In the genomic region with DNA sequence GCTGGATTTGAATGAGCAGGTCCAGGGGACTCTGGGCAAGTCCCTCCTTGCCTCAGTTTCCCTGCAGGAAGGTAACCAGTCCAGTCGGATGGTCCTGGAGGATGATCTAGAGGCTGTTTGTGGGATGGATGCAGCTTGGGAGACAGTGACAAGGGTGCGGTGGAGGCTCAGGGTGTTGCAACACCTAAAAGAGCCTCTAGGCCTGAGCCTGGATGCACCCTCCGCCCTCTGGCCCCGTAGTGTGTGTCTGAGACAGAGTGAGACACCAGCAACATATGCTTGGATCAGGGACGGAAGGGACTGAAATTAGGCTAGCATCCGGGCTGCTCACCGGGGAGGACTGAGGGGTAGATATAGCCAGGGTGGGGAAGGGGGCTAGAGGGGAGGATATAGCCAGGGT, we compare ENCODE assay signal across 8 cellular contexts. TPM values are rescaled to one million over a fixed set of nuclear protein-coding genes. Genes with fewer than 3 reads are reported as not detected.
A peak's percentile ranks its signal among the peaks of the same experiment; 100 is the strongest.
DNase-seq lines count a peak whose midpoint lies in the region; ATAC-seq, FAIRE-seq and TF ChIP-seq lines count a peak whose summit lies in the region.

No MANE protein-coding gene starts in this region.

- H3K4me1 ChIP-seq in A549 (peaks cover 24% of the 10 kb centered on the region), right cardiac atrium (ENCODE audit: control insufficient read depth, insufficient read depth, low read length) (no peaks in the 10 kb centered on the region)

- peak; percentile 41 to 54 for DNase-seq in A549 (ENCODE audit: low read depth in 1 of 2, low spot score in 1 of 2)
- peak; percentile 38 for DNase-seq in HT-29 (ENCODE audit: low spot score)
- peak; percentile 39 to 41 for DNase-seq in activated T-cell treated with anti-CD3 and anti-CD28 coated beads, Interleukin-2, amount 50 U/mL, for 48 hours
- peak in 2 of 3 donors; percentile 62 to 75 for DNase-seq in right cardiac atrium
- peak; percentile 34 for DNase-seq in stimulated activated CD8-positive, alpha-beta memory T cell treated with anti-CD3 and anti-CD28 coated beads, Interleukin-4, amount 100 ng/mL, for 48 hours
- no peak for DNase-seq in RCC 7860 (ENCODE audit: low spot score)
- DNase-seq in ecto neural progenitor cell (ENCODE audit: low spot score): no peak

- H3K27ac ChIP-seq in A549 (peak overlapping the region; percentile 92 to 97; a peak in 4 of 6 replicates), right cardiac atrium (ENCODE audit: low read length) (no peak overlapping the region)

- ATAC-seq in A549 (peak; percentile 11 to 18; a peak in 3 of 6 replicates), right cardiac atrium (peak in 1 of 2 donors; percentile 2), GM21717 (IDR thresholded peaks at IDR 0.05; ENCODE audit: unreplicated experiment) (no peak)

- H3K9me3 ChIP-seq in A549: no peaks in the 10 kb centered on the region
- H3K9me3 ChIP-seq in right cardiac atrium (ENCODE audit: control insufficient read depth, low read length): no peaks in the 10 kb centered on the region

- POLR2A ChIA-PET in A549 (lab: Yijun Ruan, JAX): interaction anchor here (1.6 to 2.4 kb wide), 2 partner anchors 15 to 28 kb away, joined by 5 to 7 read pairs; partner anchors contain the start of gene DOLPP1

- no peak for TF ChIP-seq RAD21 in A549 (conservative IDR thresholded peaks at IDR 0.05 in 1 of 2, IDR thresholded peaks at IDR 0.05 in 1 of 2)

- TF ChIP-seq EP300 in A549 (IDR thresholded peaks at IDR 0.05): no peak

- no peak for TF ChIP-seq POLR2A in A549 (IDR thresholded peaks at IDR 0.05; ENCODE audit: low read length)

- intact Hi-C loops in right cardiac atrium (cut with DNase I): no loop called here

- WGBS in A549 (ENCODE audit: missing lambda C conversion rate): 76% methylated on average over 7 of the region's 7 CpGs
- WGBS in right cardiac atrium: 58% methylated on average over 7 of the region's 7 CpGs

- H3K4me3 ChIP-seq in A549 (peak overlapping the region; percentile 61), right cardiac atrium (ENCODE audit: low read length) (peak overlapping the region; percentile 87)

- TF ChIP-seq CTCF in A549 (IDR thresholded peaks at IDR 0.05): no peak

- no peak for FAIRE-seq in A549 (lab: Jason Lieb, UNC)
- FAIRE-seq in RCC 7860 (lab: Jason Lieb, UNC): no peak

- no peaks in the 10 kb centered on the region for H3K27me3 ChIP-seq in right cardiac atrium (ENCODE audit: control insufficient read depth, insufficient read depth)

- peak overlapping the region; percentile 96 for H3K4me2 ChIP-seq in A549

- CTCF ChIA-PET in A549 (lab: Yijun Ruan, JAX): interaction anchor here (0.7 to 1.2 kb wide), 4 partner anchors 9 to 81 kb away, joined by 3 to 5 read pairs (median 3); partner anchors contain the start of gene SH3GLB2

TF ChIP-seq in A549, 52 proteins besides CTCF, POLR2A, EP300 and RAD21:
- TF ChIP-seq MAX (IDR thresholded peaks at IDR 0.05): no peak
- peak in 1 of 2 experiments; percentile 70; a peak in 2 of 4 replicates for TF ChIP-seq CEBPB (IDR thresholded peaks at IDR 0.05)

RNA-seq across cellular contexts. Expression of gene CRAT, which starts 1.1 kb away (rescaled TPM):
- polyA plus RNA-seq in A549 (2011; rRNA removed) (20.5 and 20.8 TPM in 2 replicates), A549 (2017; fragmentation: RNase III; extraction: RNeasy Plus Mini Kit Qiagen cat#74134 plus additional on column Dnase treatment) (22.7 to 26.2 TPM (median 26.0 TPM) in 3 replicates), right cardiac atrium (63.3 TPM)
- polyA plus RNA-seq in A549 (2012; cell fraction: cytosol; rRNA removed): 25.2 and 33.6 TPM in 2 replicates
- polyA plus RNA-seq in A549 (2012; cell fraction: nucleus; rRNA removed): 37.5 and 53.0 TPM in 2 replicates
- 26.6 and 34.0 TPM in 2 replicates for polyA minus RNA-seq in A549 (2011; rRNA and poly(A)+ RNA removed)
- total RNA-seq in HT-29 (2014; rRNA removed; shearing (Covaris generic)): 37.4 and 43.7 TPM in 2 replicates
- 10 to 100 TPM; 47.0 to 69.9 (median 56.8) TPM for total RNA-seq in right cardiac atrium

RNA-seq across cellular contexts. Expression of gene PTPA, which starts 1.7 kb away (rescaled TPM):
- polyA plus RNA-seq in A549 (2011; rRNA removed) (140 and 149 TPM in 2 replicates), A549 (2017; fragmentation: RNase III; extraction: RNeasy Plus Mini Kit Qiagen cat#74134 plus additional on column Dnase treatment) (140 to 167 TPM (median 161 TPM) in 3 replicates), right cardiac atrium (147 TPM)
- 95.3 and 125 TPM in 2 replicates for polyA plus RNA-seq in A549 (2012; cell fraction: cytosol; rRNA removed)
- 109 and 124 TPM in 2 replicates for polyA plus RNA-seq in A549 (2012; cell fraction: nucleus; rRNA removed)
- 150 and 168 TPM in 2 replicates for polyA minus RNA-seq in A549 (2011; rRNA and poly(A)+ RNA removed)
- 206 and 210 TPM in 2 replicates for total RNA-seq in HT-29 (2014; rRNA removed; shearing (Covaris generic))
- total RNA-seq in right cardiac atrium: 100 to 1,000 TPM; 115 to 170 (median 144) TPM

RNA-seq across cellular contexts. Expression of gene DOLPP1, which starts 28.6 kb away (rescaled TPM):
- polyA plus RNA-seq in A549 (2011; rRNA removed) (25.6 and 31.4 TPM in 2 replicates), A549 (2017; fragmentation: RNase III; extraction: RNeasy Plus Mini Kit Qiagen cat#74134 plus additional on column Dnase treatment) (21.8 to 23.5 TPM (median 22.2 TPM) in 3 replicates), right cardiac atrium (3.3 TPM)
- 37.1 and 43.6 TPM in 2 replicates for polyA plus RNA-seq in A549 (2012; cell fraction: cytosol; rRNA removed)
- polyA plus RNA-seq in A549 (2012; cell fraction: nucleus; rRNA removed): 48.5 and 52.7 TPM in 2 replicates
- 21.0 and 23.0 TPM in 2 replicates for polyA minus RNA-seq in A549 (2011; rRNA and poly(A)+ RNA removed)
- 45.4 and 50.8 TPM in 2 replicates for total RNA-seq in HT-29 (2014; rRNA removed; shearing (Covaris generic))
- 1 to 10 TPM; 6.3 to 7.3 (median 6.8) TPM for total RNA-seq in right cardiac atrium

Comparison
In these comparisons a context has a peak if more than half of its experiments do, and no peak if none do; other contexts are left out.
1. DNase-seq: peak in A549 (2 of 2), HT-29 (single experiment), activated T-cell treated with anti-CD3 and anti-CD28 coated beads, Interleukin-2, amount 50 U/mL, for 48 hours (2 of 2), right cardiac atrium (2 of 3) and stimulated activated CD8-positive, alpha-beta memory T cell treated with anti-CD3 and anti-CD28 coated beads, Interleukin-4, amount 100 ng/mL, for 48 hours (single experiment); none in RCC 7860 (single experiment) and ecto neural progenitor cell (single experiment).